ENCODE assay signal across 8 cellular contexts in genomic region chr16:67177743-67178699, GRCh38. TPM values are rescaled to one million over a fixed set of nuclear protein-coding genes. Genes with fewer than 3 reads are reported as not detected.
DNase-seq lines count a peak whose midpoint lies in the region; ATAC-seq and TF ChIP-seq lines count a peak whose summit lies in the region.

No MANE protein-coding gene starts in this region.

- WGBS in smooth muscle cell (ENCODE audit: low lambda C conversion rate): 9% methylated on average over 48 of the region's 73 CpGs

- peaks cover 8% of the 10 kb centered on the region for H3K4me1 ChIP-seq in smooth muscle cell (ENCODE audit: low read depth)

- H3K9me3 ChIP-seq in iPS-18c (ENCODE audit: control insufficient read depth, insufficient read depth, low read length) (no peaks in the 10 kb centered on the region), smooth muscle cell (replicated peaks; ENCODE audit: low read depth) (no peaks in the 10 kb centered on the region)

- in situ Hi-C loops in ACHN (cut with HindIII; ENCODE audit: low pct_ligation_motif_present, low pct_unique_long_range_greater_than_20kb, low sequenced_read_pairs) (no loop called here), brain microvascular endothelial cell (cut with HindIII; ENCODE audit: low pct_ligation_motif_present, low sequenced_read_pairs) (no loop called here)

- POLR2A ChIA-PET in RWPE1 (lab: Yijun Ruan, JAX; ENCODE audit: low non-redundant PET): interaction anchor here (0.6 kb wide), 1 partner anchor 20 kb away, joined by 3 read pairs; no protein-coding TSS in a partner anchor

- peaks cover 7% of the 10 kb centered on the region for H3K79me2 ChIP-seq in smooth muscle cell (ENCODE audit: low read depth)

- H3F3A ChIP-seq in smooth muscle cell (ENCODE audit: low read depth): no peaks in the 10 kb centered on the region

- no peaks in the 10 kb centered on the region for H3K36me3 ChIP-seq in brain microvascular endothelial cell (replicated peaks)
- H3K36me3 ChIP-seq in smooth muscle cell (ENCODE audit: low read depth): no peaks in the 10 kb centered on the region

- TF ChIP-seq CTCF in HL-60 (IDR thresholded peaks at IDR 0.05; ENCODE audit: insufficient read depth, low read length): no peak
- TF ChIP-seq CTCF in RWPE1 (conservative IDR thresholded peaks at IDR 0.05; ENCODE audit: low read depth): no peak
- TF ChIP-seq CTCF in brain microvascular endothelial cell (IDR thresholded peaks at IDR 0.05; ENCODE audit: low read depth, low read length, missing control alignments): peak; percentile 30
- TF ChIP-seq CTCF in smooth muscle cell (IDR thresholded peaks at IDR 0.05; ENCODE audit: borderline replicate concordance, insufficient read depth, poor library complexity, severe bottlenecking): no peak

- ATAC-seq in HG02642 (IDR thresholded peaks at IDR 0.05; ENCODE audit: poor library complexity, unreplicated experiment): no peak

- H3K9ac ChIP-seq in smooth muscle cell (ENCODE audit: low read depth): no peak overlapping the region

- H3K27ac ChIP-seq in HL-60 (replicated peaks): no peak overlapping the region
- peak overlapping the region; percentile 98 for H3K27ac ChIP-seq in RWPE1
- H3K27ac ChIP-seq in brain microvascular endothelial cell: no peak overlapping the region
- no peak overlapping the region for H3K27ac ChIP-seq in smooth muscle cell (ENCODE audit: low read depth)

- DNase-seq in ACHN (peak; percentile 68), HL-60 (ENCODE audit: low read depth in 1 of 2, low spot score in 1 of 2) (peak in 1 of 2 experiments; percentile 54), RWPE1 (ENCODE audit: low spot score) (peak; percentile 95), brain microvascular endothelial cell (no peak), smooth muscle cell (lab: John Stamatoyannopoulos, UW; ENCODE audit: unreplicated experiment) (peak; percentile 43)
- no peak for DNase-seq in stimulated activated CD8-positive, alpha-beta memory T cell treated with anti-CD3 and anti-CD28 coated beads, Interleukin-4, amount 100 ng/mL, for 48 hours

- CTCF ChIA-PET in RWPE1 (lab: Yijun Ruan, JAX): interaction anchor here (0.5 to 2.0 kb wide), 6 partner anchors 21 to 252 kb away, joined by 3 to 8 read pairs (median 4); partner anchors contain the start of gene ELMO3

- H3K27me3 ChIP-seq in HL-60 (ENCODE audit: insufficient read depth, poor library complexity, severe bottlenecking): peaks cover 21% of the 10 kb centered on the region
- no peaks in the 10 kb centered on the region for H3K27me3 ChIP-seq in brain microvascular endothelial cell (replicated peaks)
- H3K27me3 ChIP-seq in smooth muscle cell (ENCODE audit: low read depth): no peaks in the 10 kb centered on the region

- no peak overlapping the region for H2AFZ ChIP-seq in smooth muscle cell (ENCODE audit: low read depth)

- peaks cover 43% of the 10 kb centered on the region for H4K20me1 ChIP-seq in smooth muscle cell (ENCODE audit: low read depth)

- H3K4me2 ChIP-seq in smooth muscle cell: peak overlapping the region; percentile 90

- H3K4me3 ChIP-seq in HL-60 (replicated peaks; ENCODE audit: insufficient read depth, low read length) (peak overlapping the region; percentile 44), brain microvascular endothelial cell (ENCODE audit: low read depth, low read length) (peak overlapping the region; percentile 43), iPS-18c (ENCODE audit: insufficient read depth, low read depth, low read length) (peak overlapping the region; percentile 49), smooth muscle cell (peak overlapping the region; percentile 50)

RNA-seq across cellular contexts. Expression of gene MATCAP1, which starts 5.7 kb away (rescaled TPM):
- total RNA-seq in smooth muscle cell: 24.0 and 31.8 TPM in 2 replicates
- 24.7 and 28.5 TPM in 2 replicates for polyA plus RNA-seq in smooth muscle cell

RNA-seq across cellular contexts. Expression of gene NOL3, which starts 7.7 kb away (rescaled TPM):
- 13.9 and 33.0 TPM in 2 replicates for total RNA-seq in smooth muscle cell
- polyA plus RNA-seq in smooth muscle cell: 36.4 and 47.8 TPM in 2 replicates

RNA-seq across cellular contexts. Expression of gene EXOC3L1, which starts 11.9 kb away (rescaled TPM):
- not detected in 2 replicates for total RNA-seq in smooth muscle cell
- polyA plus RNA-seq in smooth muscle cell: 0.51 and 0.84 TPM in 2 replicates

RNA-seq across cellular contexts. Expression of gene HSF4, which starts 13.5 kb away (rescaled TPM):
- 2.9 and 6.1 TPM in 2 replicates for total RNA-seq in smooth muscle cell
- 2.9 and 3.9 TPM in 2 replicates for polyA plus RNA-seq in smooth muscle cell

RNA-seq across cellular contexts. Expression of gene E2F4, which starts 13.9 kb away (rescaled TPM):
- 50.1 and 53.8 TPM in 2 replicates for total RNA-seq in smooth muscle cell
- polyA plus RNA-seq in smooth muscle cell: 49.9 and 60.9 TPM in 2 replicates

Comparison
In these comparisons a context has a peak if more than half of its experiments do, and no peak if none do; other contexts are left out.
1. DNase-seq: peak in ACHN (single experiment), RWPE1 (single experiment) and smooth muscle cell (single experiment); none in brain microvascular endothelial cell (single experiment) and stimulated activated CD8-positive, alpha-beta memory T cell treated with anti-CD3 and anti-CD28 coated beads, Interleukin-4, amount 100 ng/mL, for 48 hours (single experiment).
2. Peak in every context shown above with its lines, with median percentiles within 50 percentile points of each other: H3K4me3 ChIP-seq.